ENCODE assay signal across 1 cellular context in genomic region chr5:65076251-65076869, GRCh38.
TF ChIP-seq lines count a peak whose summit lies in the region.

No MANE protein-coding gene starts in this region.

TF ChIP-seq in K562, 482 proteins besides CTCF, POLR2A, EP300 and RAD21 (continued from another document and continues in another):
- no peak for TF ChIP-seq ZNF318 (IDR thresholded peaks at IDR 0.05; ENCODE audit: borderline replicate concordance in 1 of 2, low read depth in 1 of 2)
- TF ChIP-seq RAD51 (IDR thresholded peaks at IDR 0.05; ENCODE audit: borderline replicate concordance, low read depth), result peak; percentile 14; the same call in 1 of the 2 replicates
- peak in 1 of 2 experiments; percentile 65; a peak in 1 of 4 replicates for TF ChIP-seq TBL1XR1 (IDR thresholded peaks at IDR 0.05; ENCODE audit: low read length in 2 of 2)
- no peak for TF ChIP-seq CHD4 (IDR thresholded peaks at IDR 0.05; ENCODE audit: insufficient read depth, insufficient replicate concordance, low read depth, low read length, poor library complexity, severe bottlenecking)
- peak; percentile 97 for TF ChIP-seq STAT5A (IDR thresholded peaks at IDR 0.05; ENCODE audit: borderline replicate concordance, low read length)
- TF ChIP-seq KLF6 (CRISPR knock-in tag; IDR thresholded peaks at IDR 0.05; ENCODE audit: borderline replicate concordance), result 0 out of 2 replicates have a peak, but pooled peaks have one; percentile 26
- TF ChIP-seq DLX4 (CRISPR knock-in tag; IDR thresholded peaks at IDR 0.05), result no peak
- peak in 1 of 2 experiments; percentile 55; a peak in 2 of 4 replicates for TF ChIP-seq HDAC1 (IDR thresholded peaks at IDR 0.05)
- TF ChIP-seq TRIM28 (IDR thresholded peaks at IDR 0.05), result peak; percentile 94
- TF ChIP-seq HIVEP1 (CRISPR knock-in tag; IDR thresholded peaks at IDR 0.05), result no peak
- no peak for TF ChIP-seq SNAPC5 (CRISPR knock-in tag; IDR thresholded peaks at IDR 0.05)
- TF ChIP-seq CBX1 (IDR thresholded peaks at IDR 0.05; ENCODE audit: low read depth), result peak; percentile 35; the same call in 1 of the 2 replicates
- peak; percentile 78 for TF ChIP-seq CHAMP1 (IDR thresholded peaks at IDR 0.05)
- TF ChIP-seq ZNF41 (CRISPR knock-in tag; conservative IDR thresholded peaks at IDR 0.05), result no peak
- no peak for TF ChIP-seq ARID3B (CRISPR knock-in tag; IDR thresholded peaks at IDR 0.05; ENCODE audit: borderline replicate concordance)
- TF ChIP-seq JUN (IDR thresholded peaks at IDR 0.05; ENCODE audit: borderline replicate concordance, low read depth, low read length), result peak; percentile 40; the same call in 1 of the 2 replicates
- TF ChIP-seq JUN (CRISPR knock-in tag; IDR thresholded peaks at IDR 0.05; ENCODE audit: borderline replicate concordance), result no peak
- TF ChIP-seq ZNF280B (CRISPR knock-in tag; IDR thresholded peaks at IDR 0.05), result no peak
- TF ChIP-seq GABPB1 (CRISPR knock-in tag; IDR thresholded peaks at IDR 0.05), result no peak
- no peak for TF ChIP-seq NR1H2 (CRISPR knock-in tag; IDR thresholded peaks at IDR 0.05)
- no peak for TF ChIP-seq MAX (CRISPR knock-in tag; IDR thresholded peaks at IDR 0.05)
- TF ChIP-seq TEAD2 (tag; IDR thresholded peaks at IDR 0.05), result no peak
- 0 out of 2 replicates have a peak, but pooled peaks have one; percentile 22 for TF ChIP-seq ADNP (tag; IDR thresholded peaks at IDR 0.05)
- TF ChIP-seq MYNN (IDR thresholded peaks at IDR 0.05), result 0 out of 2 replicates have a peak, but pooled peaks have one; percentile 58
- no peak for TF ChIP-seq MYNN (CRISPR knock-in tag; IDR thresholded peaks at IDR 0.05)
- TF ChIP-seq NFATC3 (IDR thresholded peaks at IDR 0.05), result no peak
- TF ChIP-seq HDAC2 (IDR thresholded peaks at IDR 0.05), result peak; percentile 80
- no peak for TF ChIP-seq ZKSCAN1 (IDR thresholded peaks at IDR 0.05; ENCODE audit: low read depth, low read length)
- TF ChIP-seq ZNF324 (CRISPR knock-in tag; IDR thresholded peaks at IDR 0.05), result no peak
- no peak for TF ChIP-seq SIRT6 (IDR thresholded peaks at IDR 0.05; ENCODE audit: low read depth, low read length)
- peak; percentile 95 for TF ChIP-seq ARID3A (IDR thresholded peaks at IDR 0.05; ENCODE audit: borderline replicate concordance, low read depth, low read length)
- 0 out of 4 replicates have a peak, but pooled peaks of 1 of the 2 experiments have one; percentile 21 for TF ChIP-seq SIX5 (IDR thresholded peaks at IDR 0.05; ENCODE audit: borderline replicate concordance in 1 of 2, insufficient read depth in 1 of 2, low read depth in 1 of 2, low read length in 2 of 2)
- peak; percentile 21; the same call in 1 of the 2 replicates for TF ChIP-seq TAL1 (IDR thresholded peaks at IDR 0.05)
- peak; percentile 83 for TF ChIP-seq DPF2 (IDR thresholded peaks at IDR 0.05)
- TF ChIP-seq CTCFL (IDR thresholded peaks at IDR 0.05; ENCODE audit: borderline replicate concordance, insufficient read depth, low read depth, low read length, poor library complexity, severe bottlenecking), result peak; percentile 47
- no peak for TF ChIP-seq ELF1 (tag; IDR thresholded peaks at IDR 0.05)
- TF ChIP-seq BHLHE40 (IDR thresholded peaks at IDR 0.05; ENCODE audit: low read length), result peak; percentile 55; the same call in 1 of the 2 replicates
- peak; percentile 64; the same call in 1 of the 2 replicates for TF ChIP-seq L3MBTL2 (IDR thresholded peaks at IDR 0.05)
